In genomic region chr4:33134366-33134765, GRCh38 we compare ENCODE assay signal across 13 cellular contexts.
"Had no signal": no experiment of that assay in that cellular context is flagged by ENCODE, and none has a peak within 500 bp of the region (broad histone marks: within the 10 kb centered on the region; RNA-seq: fewer than 3 reads in every experiment).

No MANE protein-coding gene starts in this region.

- H3K36me3 ChIP-seq: heart left ventricle, neutrophil, uterus had no signal

- H3K9me3 ChIP-seq: neutrophil, uterus had no signal

- DNase-seq: effector memory CD8-positive, alpha-beta T cell; erythroblast; foreskin melanocyte; heart left ventricle; kidney glomerular epithelial cell; mucosa of descending colon; naive thymus-derived CD8-positive, alpha-beta T cell; right cardiac atrium; small intestine; stimulated activated CD4-positive, alpha-beta T cell treated with anti-CD3 and anti-CD28 coated beads, Interleukin-12 subunit alpha, Interleukin-12 subunit beta, amount 100 ng/mL, for 4 hours; stimulated activated naive CD4-positive, alpha-beta T cell treated with Interleukin-2 at 50 U/mL for 16 hours; uterus had no signal

- ATAC-seq: effector memory CD8-positive, alpha-beta T cell; heart left ventricle; mucosa of descending colon; naive thymus-derived CD8-positive, alpha-beta T cell; right cardiac atrium had no signal

- H3K27ac ChIP-seq: heart left ventricle, neutrophil, uterus had no signal

- H3K4me3 ChIP-seq: heart left ventricle, mucosa of descending colon, uterus had no signal

- H3K4me1 ChIP-seq: heart left ventricle, uterus had no signal

- H3K27me3 ChIP-seq: heart left ventricle, neutrophil, uterus had no signal
